ENCODE assay signal across 23 cellular contexts in the genomic region with DNA sequence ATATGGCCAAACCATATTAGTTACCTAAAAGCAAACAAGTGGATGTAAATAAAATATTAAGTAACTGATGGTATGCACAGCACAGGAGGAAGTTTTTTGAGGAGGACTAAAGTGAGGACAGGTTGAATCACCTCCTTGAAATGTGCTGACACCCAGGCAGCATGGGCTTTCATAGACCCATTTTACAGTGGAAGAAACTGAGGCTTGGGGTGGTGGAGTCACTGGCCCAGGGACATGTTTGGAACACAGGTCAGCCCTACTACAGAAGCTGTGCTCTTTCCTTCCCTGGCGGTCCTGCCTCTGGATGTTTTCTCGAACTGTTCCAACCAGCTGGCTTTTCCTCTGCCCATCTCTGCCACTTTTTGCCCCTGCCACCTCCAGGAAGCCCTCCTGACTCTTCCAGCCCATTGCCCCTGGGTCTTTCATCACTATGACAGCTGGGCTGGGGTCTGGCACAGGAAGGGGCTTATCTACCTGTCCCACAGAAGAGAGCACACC. TPM values are rescaled to one million over a fixed set of nuclear protein-coding genes. Genes with fewer than 3 reads are reported as not detected.
DNase-seq lines count a peak whose midpoint lies in the region; ATAC-seq, FAIRE-seq and TF ChIP-seq lines count a peak whose summit lies in the region.
"Had no signal": no experiment of that assay in that cellular context is flagged by ENCODE, and none has a peak within 500 bp of the region (broad histone marks: within the 10 kb centered on the region; RNA-seq: fewer than 3 reads in every experiment).

No MANE protein-coding gene starts in this region.

- CTCF ChIA-PET in A549 (lab: Yijun Ruan, JAX) = no interaction called here
- CTCF ChIA-PET in WTC11 (lab: Charles Lee) = no interaction called here
- CTCF ChIA-PET in PC-9 (lab: Charles Lee) = no interaction called here

- H3K4me2 ChIP-seq in A549 (no peak overlapping the region), H9 (ENCODE audit: insufficient read depth, insufficient read length, low read length) (no peak overlapping the region), PC-9 (no peak overlapping the region)

- H3K36me3 ChIP-seq in iPS-18a (ENCODE audit: control insufficient read depth, low read depth, low read length) = no peaks in the 10 kb centered on the region
- no peaks in the 10 kb centered on the region for H3K36me3 ChIP-seq in PC-9 (ENCODE audit: low read depth)
- H3K36me3 ChIP-seq: Peyer's patch had no signal

- H2AFZ ChIP-seq in H9 (ENCODE audit: low read length) (no peak overlapping the region), PC-9 (no peak overlapping the region; the same call in 1 of the 2 replicates)

- H3K56ac ChIP-seq in H9 (ENCODE audit: insufficient read length, low read depth, low read length) = no peak overlapping the region

- H3K4ac ChIP-seq in H9 (ENCODE audit: low read depth, low read length) = no peak overlapping the region

- no peak overlapping the region for H3K4me3 ChIP-seq in A549
- H3K4me3 ChIP-seq in iPS-18a (ENCODE audit: low read length) = no peak overlapping the region
- H3K4me3 ChIP-seq in PC-9 = no peak overlapping the region
- H3K4me3 ChIP-seq: GM12878, Peyer's patch had no signal

- peak overlapping the region in 1 of 2 experiments; percentile 85; a peak in 4 of 6 replicates for H3K27ac ChIP-seq in A549
- peak overlapping the region; percentile 41 for H3K27ac ChIP-seq in H9 (ENCODE audit: insufficient read length, low read depth, low read length)
- H3K27ac ChIP-seq in iPS-18a (ENCODE audit: low read length) = peak overlapping the region; percentile 92
- no peak overlapping the region for H3K27ac ChIP-seq in PC-9
- H3K27ac ChIP-seq: HL-60, Peyer's patch had no signal

- H3K27ac Mint-ChIP-seq in H9 (peak overlapping the region in 1 of 3 experiments; percentile 99; a peak in 2 of 7 replicates), WTC11 (peak overlapping the region; percentile 96)
- H3K27ac Mint-ChIP-seq: B cell had no signal

- H4K91ac ChIP-seq in H9 (ENCODE audit: insufficient read length, low read depth, low read length) = no peak overlapping the region

- no peaks in the 10 kb centered on the region for H3K79me2 ChIP-seq in H9 (ENCODE audit: insufficient read depth, low read length)
- no peaks in the 10 kb centered on the region for H3K79me2 ChIP-seq in PC-9 (ENCODE audit: low read depth)

- H3K9me3 Mint-ChIP-seq in H9 (peaks cover 3 to 9% of the 10 kb centered on the region in 2 experiments; a peak in 3 of 5 replicates), WTC11 (peaks cover 9% of the 10 kb centered on the region)

- POLR2A ChIA-PET in A549 (lab: Yijun Ruan, JAX) (no interaction called here), WTC11 (lab: Charles Lee) (no interaction called here), PC-9 (lab: Charles Lee; ENCODE audit: unreplicated experiment) (no interaction called here)

- H3K18ac ChIP-seq in H9 (ENCODE audit: insufficient read length, low read depth, low read length) = no peak overlapping the region

- TF ChIP-seq CTCF in A549 (IDR thresholded peaks at IDR 0.05) (no peak), H9 (conservative IDR thresholded peaks at IDR 0.05) (no peak), WTC11 (IDR thresholded peaks at IDR 0.05) (no peak), PC-9 (conservative IDR thresholded peaks at IDR 0.05) (no peak)

- no peaks in the 10 kb centered on the region for H3F3A ChIP-seq in PC-9 (ENCODE audit: insufficient read depth, low read depth)

- no peak for ATAC-seq in A549
- ATAC-seq in WTC11 = no peak
- no peak for ATAC-seq in HG02678 (IDR thresholded peaks at IDR 0.05; ENCODE audit: unreplicated experiment)
- no peak for ATAC-seq in GM18861 (IDR thresholded peaks at IDR 0.05; ENCODE audit: unreplicated experiment)
- ATAC-seq: GM12878 had no signal

- H4K5ac ChIP-seq in H9 (ENCODE audit: insufficient read length, low read depth, low read length) = no peak overlapping the region

- H4K20me1 ChIP-seq in H9 (ENCODE audit: control insufficient read depth, insufficient read depth, insufficient read length) (no peaks in the 10 kb centered on the region), PC-9 (ENCODE audit: insufficient read depth) (no peaks in the 10 kb centered on the region)

- H3K9me3 ChIP-seq in A549 (no peaks in the 10 kb centered on the region), H9 (ENCODE audit: control insufficient read depth, low read depth, low read length) (no peaks in the 10 kb centered on the region), iPS-18a (ENCODE audit: control insufficient read depth, low read depth, low read length) (no peaks in the 10 kb centered on the region), PC-9 (ENCODE audit: insufficient read depth, low read depth) (no peaks in the 10 kb centered on the region)
- H3K9me3 ChIP-seq: Peyer's patch had no signal

- no peak overlapping the region for H2BK5ac ChIP-seq in H9 (ENCODE audit: insufficient read length, low read length)

- FAIRE-seq in A549 (lab: Jason Lieb, UNC) = no peak
- FAIRE-seq: GM12878 had no signal

- no peak overlapping the region for H2BK120ac ChIP-seq in H9 (ENCODE audit: low read depth, low read length, poor library complexity, severe bottlenecking)

- H3K23me2 ChIP-seq in H9 (ENCODE audit: insufficient read length, low read depth, low read length, poor library complexity, severe bottlenecking) = no peaks in the 10 kb centered on the region

- H3K9me2 ChIP-seq in PC-9 (ENCODE audit: insufficient read depth) = no peaks in the 10 kb centered on the region

- H3K79me1 ChIP-seq in H9 (ENCODE audit: insufficient read depth, low read depth, low read length, poor library complexity, severe bottlenecking) = no peaks in the 10 kb centered on the region

- no peak overlapping the region for H2BK20ac ChIP-seq in H9 (ENCODE audit: low read depth, low read length, poor library complexity, severe bottlenecking)

- H3K14ac ChIP-seq in H9 (ENCODE audit: insufficient read depth, low read length) = no peak overlapping the region

- DNase-seq in A549 (ENCODE audit: low read depth in 1 of 2, low spot score in 1 of 2) = no peak
- DNase-seq in H9 = no peak
- no peak for DNase-seq in WTC11 (ENCODE audit: low spot score)
- no peak for DNase-seq in PC-9
- no peak for DNase-seq in AG08395 (ENCODE audit: low spot score)
- DNase-seq: 8988T; CD4-positive, CD25-positive, alpha-beta regulatory T cell; COR-L47; DND-41; NCI-H1105; NCI-H146; NCI-H2029; NCI-H345; NCI-H524; NCI-H774; NK-92 treated with Interleukin-12 subunit alpha and Interleukin-12 subunit beta, amount 100 ng/mL, for 24 hours; Peyer's patch had no signal

- intact Hi-C loops in PC-9 (cut with micrococcal nuclease; ENCODE audit: unreplicated experiment) = no loop called here

- H3K4me1 Mint-ChIP-seq in H9 = peaks cover 7% of the 10 kb centered on the region in 2 experiments
- H3K4me1 Mint-ChIP-seq in WTC11 = peaks cover 8% of the 10 kb centered on the region
- H3K4me1 Mint-ChIP-seq: B cell had no signal

- H3K36me3 Mint-ChIP-seq in H9 (ENCODE audit: insufficient read depth in 1 of 3, low read depth in 3 of 3) (no peaks in the 10 kb centered on the region), WTC11 (0 out of 2 replicates have a peak, but pooled peaks cover 4% of the 10 kb centered on the region)
- H3K36me3 Mint-ChIP-seq: CD4-positive, CD25-positive, alpha-beta regulatory T cell had no signal

- 49% methylated on average over 2 of the region's 2 CpGs for WGBS in A549 (ENCODE audit: missing lambda C conversion rate)
- no CpG with 5 or more reads among the region's 2 CpGs for WGBS in H9 (ENCODE audit: extremely low coverage, insufficient read length, low lambda C conversion rate)

- no peak for TF ChIP-seq RAD21 in A549 (conservative IDR thresholded peaks at IDR 0.05 in 1 of 2, IDR thresholded peaks at IDR 0.05 in 1 of 2)

- no peak for TF ChIP-seq EP300 in A549 (IDR thresholded peaks at IDR 0.05)

- H3K9ac ChIP-seq in H9 (ENCODE audit: extremely low read depth, insufficient read length, low read length) (no peak overlapping the region), iPS-18a (ENCODE audit: low read length) (peak overlapping the region; percentile 80)

- TF ChIP-seq POLR2A in A549 (IDR thresholded peaks at IDR 0.05; ENCODE audit: low read length) = no peak

- H3K4me3 Mint-ChIP-seq in H9 (no peak overlapping the region), WTC11 (no peak overlapping the region)
- H3K4me3 Mint-ChIP-seq: B cell; CD4-positive, CD25-positive, alpha-beta regulatory T cell had no signal

- no peak overlapping the region for H4K8ac ChIP-seq in H9 (replicated peaks; ENCODE audit: insufficient read length, low read depth, low read length)

- no peak overlapping the region for H2BK12ac ChIP-seq in H9 (ENCODE audit: insufficient read length, low read depth, low read length)

- H3K4me1 ChIP-seq in A549 = no peaks in the 10 kb centered on the region; the same call in 2 of the 3 replicates
- no peaks in the 10 kb centered on the region for H3K4me1 ChIP-seq in H9 (ENCODE audit: insufficient read depth, low read length)
- H3K4me1 ChIP-seq in iPS-18a (ENCODE audit: control insufficient read depth, low read depth, low read length) = peaks cover 7% of the 10 kb centered on the region
- no peaks in the 10 kb centered on the region for H3K4me1 ChIP-seq in PC-9 (replicated peaks; ENCODE audit: insufficient read depth)
- H3K4me1 ChIP-seq: Peyer's patch had no signal

- no peak overlapping the region for H3K23ac ChIP-seq in H9 (ENCODE audit: insufficient read length, low read depth, low read length)

- no peak overlapping the region for H3T11ph ChIP-seq in H9 (ENCODE audit: low read length)

- no peak overlapping the region for H2AK5ac ChIP-seq in H9 (ENCODE audit: insufficient read length, low read length)

- H3K27me3 ChIP-seq in H9 (ENCODE audit: insufficient read depth, low read length) (no peaks in the 10 kb centered on the region), iPS-18a (ENCODE audit: control insufficient read depth, insufficient read depth, low read length) (peaks cover 2% of the 10 kb centered on the region), PC-9 (ENCODE audit: insufficient read depth, low read depth) (no peaks in the 10 kb centered on the region)
- H3K27me3 ChIP-seq: Peyer's patch had no signal

- H2BK15ac ChIP-seq in H9 (ENCODE audit: low read depth, low read length) = no peak overlapping the region

- no TSS peak for BruUV-seq in PC-9 (replicated peaks; lab: Mats Ljungman, UMichigan)

- H3K27me3 Mint-ChIP-seq in H9 (ENCODE audit: low read depth) (peaks cover 32% of the 10 kb centered on the region), WTC11 (ENCODE audit: low read depth) (peaks cover 29% of the 10 kb centered on the region)

TF ChIP-seq in A549, 52 proteins besides CTCF, POLR2A, EP300 and RAD21 (continues in another document):
- no peak for TF ChIP-seq NPAS2 (CRISPR knock-in tag; IDR thresholded peaks at IDR 0.05; ENCODE audit: borderline replicate concordance)

RNA-seq across cellular contexts. Expression of a gene that starts 11.2 kb away (rescaled TPM):
- polyA plus RNA-seq in A549 (2011; rRNA removed) = 22.3 and 25.0 TPM in 2 replicates
- polyA plus RNA-seq in A549 (2012; cell fraction: cytosol; rRNA removed) = 41.9 and 53.1 TPM in 2 replicates
- polyA plus RNA-seq in A549 (2012; cell fraction: nucleus; rRNA removed) = 114 and 145 TPM in 2 replicates
- 38.8 to 44.7 TPM (median 41.6 TPM) in 3 replicates for polyA plus RNA-seq in A549 (2017; fragmentation: RNase III; extraction: RNeasy Plus Mini Kit Qiagen cat#74134 plus additional on column Dnase treatment)
- 98.8 and 140 TPM in 2 replicates for polyA minus RNA-seq in A549 (2011; rRNA and poly(A)+ RNA removed)
- total RNA-seq in H9 (2021) = 182 and 186 TPM in 2 replicates
- 201 to 253 TPM (median 244 TPM) in 3 replicates for total RNA-seq in WTC11 (2021)
- 131 and 183 TPM in 2 replicates for total RNA-seq in PC-9 (2021)
